In genomic region chr12:96422192-96422591, GRCh38 we compare ENCODE assay signal across 25 cellular contexts. TPM values are rescaled to one million over a fixed set of nuclear protein-coding genes. Genes with fewer than 3 reads are reported as not detected.
DNase-seq lines count a peak whose midpoint lies in the region; TF ChIP-seq lines count a peak whose summit lies in the region.
"Had no signal": no experiment of that assay in that cellular context is flagged by ENCODE, and none has a peak within 500 bp of the region (broad histone marks: within the 10 kb centered on the region; RNA-seq: fewer than 3 reads in every experiment).

No MANE protein-coding gene starts in this region.

- peaks cover 25% of the 10 kb centered on the region for H3K4me1 ChIP-seq in CD4-positive, alpha-beta memory T cell (ENCODE audit: insufficient read depth, low read length)
- no peaks in the 10 kb centered on the region for H3K4me1 ChIP-seq in transverse colon
- H3K4me1 ChIP-seq: HAP-1, prostate gland, tibial artery had no signal

- H3K4me1 Mint-ChIP-seq in CD4-positive, alpha-beta memory T cell = peaks cover 12 to 41% (median 25%) of the 10 kb centered on the region in 4 donors

- H3K4me3 ChIP-seq in CD4-positive, alpha-beta memory T cell (ENCODE audit: low read length in 2 of 2) = no peak overlapping the region
- no peak overlapping the region for H3K4me3 ChIP-seq in cardiac fibroblast (replicated peaks in 1 of 2; ENCODE audit: low read depth in 2 of 2, low read length in 2 of 2)
- H3K4me3 ChIP-seq in transverse colon = no peak overlapping the region
- H3K4me3 ChIP-seq: HAP-1, neural progenitor cell, prostate gland, tibial artery had no signal

- H3K36me3 ChIP-seq in CD4-positive, alpha-beta memory T cell (ENCODE audit: insufficient read depth, low read length) = no peaks in the 10 kb centered on the region
- no peaks in the 10 kb centered on the region for H3K36me3 ChIP-seq in transverse colon
- H3K36me3 ChIP-seq: HAP-1, neural progenitor cell, prostate gland, tibial artery had no signal

- no peak for TF ChIP-seq CTCF in cardiac fibroblast (IDR thresholded peaks at IDR 0.05; ENCODE audit: low read depth, low read length)
- TF ChIP-seq CTCF in transverse colon (IDR thresholded peaks at IDR 0.05) = no peak

- peak overlapping the region in 4 of 7 donors; percentile 27 to 72 (median 48) for H3K27ac Mint-ChIP-seq in CD4-positive, alpha-beta memory T cell
- H3K27ac Mint-ChIP-seq: neural progenitor cell; stimulated activated naive CD8-positive, alpha-beta T cell treated with anti-CD3 and anti-CD28 coated beads, Interleukin-15, Interleukin-2, amounts not matched to agents 100 ng/mL and 50 ng/mL, for 24 hours had no signal

- no peak overlapping the region for H3K27ac ChIP-seq in CD4-positive, alpha-beta memory T cell (ENCODE audit: low read depth, low read length)
- H3K27ac ChIP-seq in transverse colon = no peak overlapping the region
- H3K27ac ChIP-seq: neural progenitor cell, prostate gland, tibial artery had no signal

- TF ChIP-seq POLR2A in transverse colon (IDR thresholded peaks at IDR 0.05) = no peak

- no peak for DNase-seq in CD4-positive, alpha-beta memory T cell
- DNase-seq in M059J (ENCODE audit: low read depth) (peak; percentile 50), cardiac fibroblast (ENCODE audit: low read depth in 2 of 2) (peak; percentile 62 to 76), iris pigment epithelial cell (ENCODE audit: low read depth) (peak; percentile 78), NOMO-1 treated with dmso at 0.1 percent for 144 hours (lab: John Stamatoyannopoulos, UW; ENCODE audit: unreplicated experiment) (no peak), NCI-H1092 treated with DMSO at 0.1 percent for 48 hours (lab: John Stamatoyannopoulos, UW) (no peak), transverse colon (no peak)
- DNase-seq in stimulated activated CD4-positive, alpha-beta T cell treated with anti-CD3 and anti-CD28 coated beads, Interleukin-4, amount 100 ng/mL, for 4 hours = no peak
- DNase-seq: activated CD4-positive, alpha-beta T cell treated with anti-CD3 and anti-CD28 coated beads, Interleukin-2, amount 50 U/mL, for 1 hour; activated effector memory CD4-positive, alpha-beta T cell treated with Interleukin-2 at 50 U/mL for 16 hours; effector CD8-positive, alpha-beta T cell; immature natural killer cell; left ventricle myocardium superior; NCI-H1436; NCI-H748 treated with DMSO at 0.1 percent for 48 hours; OCI-M1; SHP77 treated with DMSO at 0.1 percent for 48 hours; small intestine; stimulated activated CD4-positive, alpha-beta T cell treated with anti-CD3 and anti-CD28 coated beads, Interleukin-4, amount 100 ng/mL, for 1 hour; T-helper 2 cell; tibial artery had no signal

- intact Hi-C loops in CD4-positive, alpha-beta memory T cell (cut with micrococcal nuclease) = no loop called here
- intact Hi-C loops in transverse colon (cut with DNase I; ENCODE audit: low total_unique reads) = no loop called here

- no peaks in the 10 kb centered on the region for H3K27me3 ChIP-seq in CD4-positive, alpha-beta memory T cell (ENCODE audit: insufficient read depth, low read length)
- no peaks in the 10 kb centered on the region for H3K27me3 ChIP-seq in transverse colon
- H3K27me3 ChIP-seq: neural progenitor cell, tibial artery had no signal

- no peaks in the 10 kb centered on the region for H3K36me3 Mint-ChIP-seq in CD4-positive, alpha-beta memory T cell
- H3K36me3 Mint-ChIP-seq: immature natural killer cell, neural progenitor cell had no signal

- H3K9me3 Mint-ChIP-seq in CD4-positive, alpha-beta memory T cell = no peaks in the 10 kb centered on the region
- H3K9me3 Mint-ChIP-seq: neural progenitor cell; stimulated activated naive CD8-positive, alpha-beta T cell treated with anti-CD3 and anti-CD28 coated beads, Interleukin-15, Interleukin-2, amounts not matched to agents 100 ng/mL and 50 ng/mL, for 24 hours had no signal

- CTCF ChIA-PET in CD4-positive, alpha-beta memory T cell (lab: Charles Lee; ENCODE audit: partially characterized antibody) = interaction anchor here (1.0 to 2.7 kb wide), 3 partner anchors 10 to 94 kb away, joined by 3 to 8 read pairs (median 5); no protein-coding TSS in a partner anchor

- peak overlapping the region in 2 of 8 donors; percentile 19 to 20 for H3K4me3 Mint-ChIP-seq in CD4-positive, alpha-beta memory T cell
- H3K4me3 Mint-ChIP-seq: neural progenitor cell; stimulated activated naive CD8-positive, alpha-beta T cell treated with anti-CD3 and anti-CD28 coated beads, Interleukin-15, Interleukin-2, amounts not matched to agents 100 ng/mL and 50 ng/mL, for 24 hours had no signal

- TF ChIP-seq EP300 in transverse colon (IDR thresholded peaks at IDR 0.05; ENCODE audit: low read depth) = no peak

- POLR2A ChIA-PET in CD4-positive, alpha-beta memory T cell (lab: Charles Lee; ENCODE audit: partially characterized antibody) = interaction anchor here (0.7 to 3.4 kb wide), 3 partner anchors 23 to 356 kb away, joined by 3 to 12 read pairs (median 3); no protein-coding TSS in a partner anchor

- WGBS in transverse colon (ENCODE audit: low coverage in 1 of 2), 2 donors = 58 to 64% methylated on average over 2 of the region's 2 CpGs

- no peaks in the 10 kb centered on the region for H3K27me3 Mint-ChIP-seq in CD4-positive, alpha-beta memory T cell
- H3K27me3 Mint-ChIP-seq: stimulated activated naive CD8-positive, alpha-beta T cell treated with anti-CD3 and anti-CD28 coated beads, Interleukin-15, Interleukin-2, amounts not matched to agents 100 ng/mL and 50 ng/mL, for 24 hours had no signal

- H3K9me3 ChIP-seq in CD4-positive, alpha-beta memory T cell (ENCODE audit: control insufficient read depth in 1 of 2, low read length in 2 of 2) = no peaks in the 10 kb centered on the region
- H3K9me3 ChIP-seq in transverse colon = no peaks in the 10 kb centered on the region
- H3K9me3 ChIP-seq: HAP-1, prostate gland, tibial artery had no signal

- in situ Hi-C loops in transverse colon (cut with MboI; ENCODE audit: low pct_ligation_motif_present in 1 of 4, low pct_unique_long_range_greater_than_20kb in 1 of 4, low sequenced_read_pairs in 3 of 4) = loop anchor here in 2 of 4 donors (25.0 kb wide), 2 partner anchors 90 to 360 kb away; no protein-coding TSS in a partner anchor

RNA-seq across cellular contexts. Expression of gene CDK17, which starts 22.0 kb away (rescaled TPM):
- total RNA-seq in CD4-positive, alpha-beta memory T cell = 10 to 100 TPM; 66.9 to 67.4 TPM
- polyA plus RNA-seq in CD4-positive, alpha-beta memory T cell = 10 to 100 TPM; 30.5 to 31.5 TPM
- 19.1 and 25.8 TPM in 2 replicates for total RNA-seq in M059J (2014; rRNA removed; shearing (Covaris generic))
- 10 to 100 TPM; 32.5 to 81.4 (median 51.8) TPM for total RNA-seq in transverse colon

Comparison
In these comparisons a context has a peak if more than half of its experiments do, and no peak if none do; other contexts are left out.
1. DNase-seq: peak in M059J (single experiment), cardiac fibroblast (2 of 2) and iris pigment epithelial cell (single experiment); none in CD4-positive, alpha-beta memory T cell (0 of 5), NOMO-1 treated with dmso at 0.1 percent for 144 hours (single experiment), stimulated activated CD4-positive, alpha-beta T cell treated with anti-CD3 and anti-CD28 coated beads, Interleukin-4, amount 100 ng/mL, for 4 hours (0 of 2), NCI-H1092 treated with DMSO at 0.1 percent for 48 hours (single experiment) and transverse colon (single experiment).